ENCODE assay signal across 1 cellular context in genomic region chr3:89180334-89180733, GRCh38.
A peak's percentile ranks its signal among the peaks of the same experiment; 100 is the strongest.
TF ChIP-seq lines count a peak whose summit lies in the region.

No MANE protein-coding gene starts in this region.

TF ChIP-seq in HEK293, 187 proteins besides CTCF, POLR2A, EP300 and RAD21 (continued from another document):
- peak; percentile 36; the same call in 1 of the 2 replicates for TF ChIP-seq FEZF1 (tag by site-specific recombination; IDR thresholded peaks at IDR 0.05)
- no peak for TF ChIP-seq ZNF23 (tag by site-specific recombination; IDR thresholded peaks at IDR 0.05; ENCODE audit: borderline replicate concordance)
- no peak for TF ChIP-seq ZNF548 (tag by site-specific recombination; IDR thresholded peaks at IDR 0.05)
- TF ChIP-seq ZFP41 (tag by site-specific recombination; IDR thresholded peaks at IDR 0.05; ENCODE audit: borderline replicate concordance) = no peak
- peak; percentile 65 for TF ChIP-seq ZBTB44 (tag by site-specific recombination; IDR thresholded peaks at IDR 0.05)
- TF ChIP-seq ZNF837 (tag by site-specific recombination; IDR thresholded peaks at IDR 0.05) = no peak
- TF ChIP-seq ZNF654 (tag by site-specific recombination; IDR thresholded peaks at IDR 0.05; ENCODE audit: low read depth) = no peak
- no peak for TF ChIP-seq ZFHX2 (tag by site-specific recombination; conservative IDR thresholded peaks at IDR 0.05)
- TF ChIP-seq, protein P1, sequence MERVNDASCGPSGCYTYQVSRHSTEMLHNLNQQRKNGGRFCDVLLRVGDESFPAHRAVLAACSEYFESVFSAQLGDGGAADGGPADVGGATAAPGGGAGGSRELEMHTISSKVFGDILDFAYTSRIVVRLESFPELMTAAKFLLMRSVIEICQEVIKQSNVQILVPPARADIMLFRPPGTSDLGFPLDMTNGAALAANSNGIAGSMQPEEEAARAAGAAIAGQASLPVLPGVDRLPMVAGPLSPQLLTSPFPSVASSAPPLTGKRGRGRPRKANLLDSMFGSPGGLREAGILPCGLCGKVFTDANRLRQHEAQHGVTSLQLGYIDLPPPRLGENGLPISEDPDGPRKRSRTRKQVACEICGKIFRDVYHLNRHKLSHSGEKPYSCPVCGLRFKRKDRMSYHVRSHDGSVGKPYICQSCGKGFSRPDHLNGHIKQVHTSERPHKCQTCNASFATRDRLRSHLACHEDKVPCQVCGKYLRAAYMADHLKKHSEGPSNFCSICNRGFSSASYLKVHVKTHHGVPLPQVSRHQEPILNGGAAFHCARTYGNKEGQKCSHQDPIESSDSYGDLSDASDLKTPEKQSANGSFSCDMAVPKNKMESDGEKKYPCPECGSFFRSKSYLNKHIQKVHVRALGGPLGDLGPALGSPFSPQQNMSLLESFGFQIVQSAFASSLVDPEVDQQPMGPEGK (tag by site-specific recombination; IDR thresholded peaks at IDR 0.05) = no peak
- TF ChIP-seq ZNF175 (tag by site-specific recombination; IDR thresholded peaks at IDR 0.05) = no peak
- TF ChIP-seq ZFP3 (tag by site-specific recombination; IDR thresholded peaks at IDR 0.05; ENCODE audit: low read depth) = no peak
- no peak for TF ChIP-seq ZNF350 (tag by site-specific recombination; IDR thresholded peaks at IDR 0.05)
- no peak for TF ChIP-seq IKZF3 (tag by site-specific recombination; IDR thresholded peaks at IDR 0.05)
